In genomic region chr6:308768-309167, GRCh38 we compare ENCODE assay signal across 24 cellular contexts. TPM values are rescaled to one million over a fixed set of nuclear protein-coding genes. Genes with fewer than 3 reads are reported as not detected.
DNase-seq lines count a peak whose midpoint lies in the region; ATAC-seq and TF ChIP-seq lines count a peak whose summit lies in the region.
"Had no signal": no experiment of that assay in that cellular context is flagged by ENCODE, and none has a peak within 500 bp of the region (broad histone marks: within the 10 kb centered on the region; RNA-seq: fewer than 3 reads in every experiment).

No MANE protein-coding gene starts in this region.

- H3K4me3 ChIP-seq in right atrium auricular region (no peak overlapping the region), PC-9 (no peak overlapping the region), neural progenitor cell (no peak overlapping the region)
- H3K4me3 ChIP-seq: Peyer's patch, SK-N-MC had no signal

- no peaks in the 10 kb centered on the region for H3K9me3 ChIP-seq in right atrium auricular region
- H3K9me3 ChIP-seq in PC-9 (ENCODE audit: insufficient read depth, low read depth): no peaks in the 10 kb centered on the region
- peaks cover 5% of the 10 kb centered on the region for H3K9me3 ChIP-seq in neural progenitor cell (ENCODE audit: low read depth)
- H3K9me3 ChIP-seq: BE2C, Peyer's patch had no signal

- H2AFZ ChIP-seq in PC-9: no peak overlapping the region
- H2AFZ ChIP-seq in neural progenitor cell (replicated peaks): no peak overlapping the region

- H3K27ac Mint-ChIP-seq in activated B cell treated with CpG ODN at 0.5 μM for 24 hours (peak overlapping the region; percentile 51), neural progenitor cell (no peak overlapping the region)
- H3K27ac Mint-ChIP-seq: CD4-positive, alpha-beta T cell; HFFc6 had no signal

- H3K27me3 Mint-ChIP-seq in activated B cell treated with CpG ODN at 0.5 μM for 24 hours (no peaks in the 10 kb centered on the region), neural progenitor cell (ENCODE audit: insufficient read depth, low read depth) (no peaks in the 10 kb centered on the region)
- H3K27me3 Mint-ChIP-seq: CD4-positive, alpha-beta T cell had no signal

- no peak for ATAC-seq in Right ventricle myocardium superior (ENCODE audit: poor library complexity)
- no peak for ATAC-seq in activated B cell treated with CpG ODN at 0.5 μM for 24 hours (ENCODE audit: low read depth)
- ATAC-seq in GM19455 (IDR thresholded peaks at IDR 0.05; ENCODE audit: unreplicated experiment): no peak

- H3F3A ChIP-seq in PC-9 (ENCODE audit: insufficient read depth, low read depth) (no peaks in the 10 kb centered on the region), neural progenitor cell (ENCODE audit: low read depth) (no peaks in the 10 kb centered on the region)

- H3K4me2 ChIP-seq in PC-9: no peak overlapping the region
- H3K4me2 ChIP-seq in neural progenitor cell: no peak overlapping the region

- intact Hi-C loops in Right ventricle myocardium superior (cut with DNase I): no loop called here
- intact Hi-C loops in activated B cell treated with CpG ODN at 0.5 μM for 24 hours (cut with micrococcal nuclease): no loop called here
- intact Hi-C loops in PC-9 (cut with micrococcal nuclease; ENCODE audit: unreplicated experiment): no loop called here

- H3K4me1 ChIP-seq in right atrium auricular region (peaks cover 0 to 40% of the 10 kb centered on the region in 2 donors), PC-9 (replicated peaks; ENCODE audit: insufficient read depth) (no peaks in the 10 kb centered on the region), neural progenitor cell (no peaks in the 10 kb centered on the region)
- H3K4me1 ChIP-seq: BE2C had no signal

- H3K9me2 ChIP-seq in PC-9 (ENCODE audit: insufficient read depth): no peaks in the 10 kb centered on the region

- H4K20me1 ChIP-seq in PC-9 (ENCODE audit: insufficient read depth) (no peaks in the 10 kb centered on the region), neural progenitor cell (ENCODE audit: low read depth) (no peaks in the 10 kb centered on the region)

- H3K9me3 Mint-ChIP-seq in activated B cell treated with CpG ODN at 0.5 μM for 24 hours (peaks cover 2% of the 10 kb centered on the region), neural progenitor cell (peaks cover 25% of the 10 kb centered on the region)
- H3K9me3 Mint-ChIP-seq: CD4-positive, alpha-beta T cell had no signal

- H3K79me2 ChIP-seq in PC-9 (ENCODE audit: low read depth) (no peaks in the 10 kb centered on the region), neural progenitor cell (ENCODE audit: low read depth) (no peaks in the 10 kb centered on the region)

- H3K27ac ChIP-seq in right atrium auricular region (no peak overlapping the region), PC-9 (no peak overlapping the region), neural progenitor cell (no peak overlapping the region)
- H3K27ac ChIP-seq: 22Rv1, Peyer's patch, SK-N-MC had no signal

- no peak overlapping the region for H3K9ac ChIP-seq in neural progenitor cell

- H3K4me3 Mint-ChIP-seq in activated B cell treated with CpG ODN at 0.5 μM for 24 hours (no peak overlapping the region), neural progenitor cell (no peak overlapping the region)
- H3K4me3 Mint-ChIP-seq: CD4-positive, alpha-beta T cell; H9; HFFc6 had no signal

- H3K36me3 ChIP-seq in right atrium auricular region (no peaks in the 10 kb centered on the region), PC-9 (ENCODE audit: low read depth) (no peaks in the 10 kb centered on the region), neural progenitor cell (no peaks in the 10 kb centered on the region)
- H3K36me3 ChIP-seq: BE2C, Peyer's patch had no signal

- POLR2A ChIA-PET in activated B cell treated with CpG ODN at 0.5 μM for 24 hours (lab: Charles Lee): interaction anchor here (1.1 to 1.7 kb wide), 4 partner anchors 9 to 83 kb away, joined by 3 to 6 read pairs (median 4); partner anchors contain the start of gene DUSP22
- POLR2A ChIA-PET in PC-9 (lab: Charles Lee; ENCODE audit: unreplicated experiment): interaction anchor here (0.5 kb wide), 1 partner anchor 237 kb away, joined by 4 read pairs; no protein-coding TSS in a partner anchor

- no TSS peak for BruUV-seq in PC-9 (replicated peaks; lab: Mats Ljungman, UMichigan)

- H3K36me3 Mint-ChIP-seq in activated B cell treated with CpG ODN at 0.5 μM for 24 hours (ENCODE audit: low read depth): peaks cover 39% of the 10 kb centered on the region
- peaks cover 6% of the 10 kb centered on the region for H3K36me3 Mint-ChIP-seq in neural progenitor cell

- H3K4me1 Mint-ChIP-seq in activated B cell treated with CpG ODN at 0.5 μM for 24 hours (peaks cover 58% of the 10 kb centered on the region), neural progenitor cell (no peaks in the 10 kb centered on the region)

- CTCF ChIA-PET in activated B cell treated with CpG ODN at 0.5 μM for 24 hours (lab: Charles Lee) (no interaction called here), PC-9 (lab: Charles Lee) (no interaction called here)

- DNase-seq in Right ventricle myocardium superior (peak; percentile 36), right atrium auricular region (ENCODE audit: low spot score) (no peak), activated B cell treated with CpG ODN at 0.5 μM for 24 hours (no peak), islet precursor cell (peak; percentile 41), PC-9 (no peak), neural progenitor cell (ENCODE audit: low spot score) (no peak), NCI-H524 treated with DMSO at 0.1 percent for 48 hours (lab: John Stamatoyannopoulos, UW) (no peak)
- DNase-seq: BE2C; CD4-positive, alpha-beta T cell; DMS53; H9; HFFc6; IMR-90; NCI-H1048; NCI-H1417; NCI-H1694; NCI-H2029 treated with DMSO at 0.1 percent for 48 hours; NCI-H446 treated with DMSO at 0.1 percent for 48 hours; NCI-H526 treated with DMSO at 0.1 percent for 48 hours; SIG-M5 had no signal

- TF ChIP-seq CTCF in right atrium auricular region (IDR thresholded peaks at IDR 0.05): no peak
- TF ChIP-seq CTCF in activated B cell treated with CpG ODN at 0.5 μM for 24 hours (IDR thresholded peaks at IDR 0.05): no peak
- TF ChIP-seq CTCF in PC-9 (conservative IDR thresholded peaks at IDR 0.05): no peak
- no peak for TF ChIP-seq CTCF in neural progenitor cell (IDR thresholded peaks at IDR 0.05)

- H3K27me3 ChIP-seq in right atrium auricular region: no peaks in the 10 kb centered on the region
- peaks cover 85% of the 10 kb centered on the region for H3K27me3 ChIP-seq in PC-9 (ENCODE audit: insufficient read depth, low read depth)
- no peaks in the 10 kb centered on the region for H3K27me3 ChIP-seq in neural progenitor cell
- H3K27me3 ChIP-seq: BE2C, Peyer's patch had no signal

RNA-seq across cellular contexts. Expression of gene DUSP22, which starts 16.5 kb away (rescaled TPM):
- total RNA-seq in Right ventricle myocardium superior: 50.5 TPM
- 10 to 100 TPM; 45.1 to 54.1 TPM for total RNA-seq in right atrium auricular region
- 137 and 153 TPM in 2 replicates for total RNA-seq in activated B cell treated with CpG ODN at 0.5 μM for 24 hours
- 23.7 and 25.5 TPM in 2 replicates for total RNA-seq in PC-9 (2021)
- 40.0 and 51.3 TPM in 2 replicates for total RNA-seq in neural progenitor cell (ENCODE audit: low replicate concordance)

Comparison
In these comparisons a context has a peak if more than half of its experiments do, and no peak if none do; other contexts are left out.
1. DNase-seq: peak in Right ventricle myocardium superior (single experiment) and islet precursor cell (single experiment); none in right atrium auricular region (single experiment), activated B cell treated with CpG ODN at 0.5 μM for 24 hours (single experiment), PC-9 (0 of 2), neural progenitor cell (single experiment) and NCI-H524 treated with DMSO at 0.1 percent for 48 hours (single experiment).